In genomic region chr5:132459983-132460834, GRCh38 we compare ENCODE assay signal across 8 cellular contexts. TPM values are rescaled to one million over a fixed set of nuclear protein-coding genes. Genes with fewer than 3 reads are reported as not detected.
DNase-seq lines count a peak whose midpoint lies in the region; ATAC-seq and TF ChIP-seq lines count a peak whose summit lies in the region.

No MANE protein-coding gene starts in this region.

- no peaks in the 10 kb centered on the region for H3K36me3 ChIP-seq in hepatocyte (replicated peaks; ENCODE audit: insufficient read depth, low read depth)

- H3K27me3 ChIP-seq in hepatocyte = no peaks in the 10 kb centered on the region

- peaks cover 10 to 23% of the 10 kb centered on the region in 2 donors for H3K36me3 Mint-ChIP-seq in activated naive CD4-positive, alpha-beta T cell treated with anti-CD3 and anti-CD28 coated beads, Interleukin-2, amount 50 U/mL, for 72 hours
- H3K36me3 Mint-ChIP-seq in glutamatergic neuron (ENCODE audit: unreplicated experiment) (no peaks in the 10 kb centered on the region), type B pancreatic cell (peaks cover 3% of the 10 kb centered on the region)

- H3K27ac Mint-ChIP-seq in activated naive CD4-positive, alpha-beta T cell treated with anti-CD3 and anti-CD28 coated beads, Interleukin-2, amount 50 U/mL, for 72 hours = peak overlapping the region; percentile 6 to 85
- H3K27ac Mint-ChIP-seq in glutamatergic neuron (ENCODE audit: unreplicated experiment) (peak overlapping the region; percentile 81), type B pancreatic cell (peak overlapping the region; percentile 39)

- peaks cover 12% of the 10 kb centered on the region for H3K27me3 Mint-ChIP-seq in glutamatergic neuron (ENCODE audit: unreplicated experiment)
- no peaks in the 10 kb centered on the region for H3K27me3 Mint-ChIP-seq in type B pancreatic cell

- H3K79me2 ChIP-seq in hepatocyte = no peaks in the 10 kb centered on the region

- H3K4me3 ChIP-seq in hepatocyte = no peak overlapping the region

- H3K4me3 Mint-ChIP-seq in glutamatergic neuron (ENCODE audit: unreplicated experiment) = no peak overlapping the region
- no peak overlapping the region for H3K4me3 Mint-ChIP-seq in type B pancreatic cell

- 87% methylated on average over 8 of the region's 8 CpGs for whole genome bisulfite sequencing in hepatocyte (ENCODE audit: low lambda C conversion rate, missing lambda C conversion rate)

- H3K9me3 ChIP-seq in hepatocyte (ENCODE audit: low read depth) = no peaks in the 10 kb centered on the region

- no peak overlapping the region for H2AFZ ChIP-seq in hepatocyte

- no peaks in the 10 kb centered on the region for H4K20me1 ChIP-seq in hepatocyte (ENCODE audit: insufficient read depth, poor library complexity, severe bottlenecking)

- H3K4me1 ChIP-seq in hepatocyte (ENCODE audit: insufficient read depth) = peaks cover 49% of the 10 kb centered on the region

- H3K4me2 ChIP-seq in hepatocyte = no peak overlapping the region

- peaks cover 26% of the 10 kb centered on the region for H3K4me1 Mint-ChIP-seq in glutamatergic neuron (ENCODE audit: low read depth, unreplicated experiment)
- peaks cover 46% of the 10 kb centered on the region for H3K4me1 Mint-ChIP-seq in type B pancreatic cell (ENCODE audit: unreplicated experiment)

- peaks cover 0 to 5% of the 10 kb centered on the region in 2 donors for H3K9me3 Mint-ChIP-seq in activated naive CD4-positive, alpha-beta T cell treated with anti-CD3 and anti-CD28 coated beads, Interleukin-2, amount 50 U/mL, for 72 hours
- peaks cover 15% of the 10 kb centered on the region for H3K9me3 Mint-ChIP-seq in glutamatergic neuron (ENCODE audit: unreplicated experiment)
- no peaks in the 10 kb centered on the region for H3K9me3 Mint-ChIP-seq in type B pancreatic cell

- H3K9me2 ChIP-seq in hepatocyte (replicated peaks; ENCODE audit: insufficient read depth) = no peaks in the 10 kb centered on the region

- TF ChIP-seq CTCF in glutamatergic neuron (IDR thresholded peaks at IDR 0.05; ENCODE audit: partially characterized antibody, unreplicated experiment) (peak; percentile 14), type B pancreatic cell (conservative IDR thresholded peaks at IDR 0.05) (peak; percentile 40), hepatocyte (IDR thresholded peaks at IDR 0.05; ENCODE audit: poor library complexity) (no peak)

- no peak for DNase-seq in activated naive CD4-positive, alpha-beta T cell treated with anti-CD3 and anti-CD28 coated beads, Interleukin-2, amount 50 U/mL, for 72 hours (ENCODE audit: low spot score in 2 of 2)
- no peak for DNase-seq in activated naive CD4-positive, alpha-beta T cell treated with Interleukin-2 at 50 U/mL for 16 hours
- peak; percentile 64 to 88 for DNase-seq in SHP77 (lab: John Stamatoyannopoulos, UW)
- no peak for DNase-seq in glutamatergic neuron
- DNase-seq in type B pancreatic cell (ENCODE audit: extremely low spot score, unreplicated experiment) = no peak
- no peak for DNase-seq in hepatocyte (ENCODE audit: low spot score)

- H3K27ac ChIP-seq in hepatocyte = no peak overlapping the region

- no peak for ATAC-seq in activated naive CD4-positive, alpha-beta T cell treated with anti-CD3 and anti-CD28 coated beads, Interleukin-2, amount 50 U/mL, for 72 hours
- no peak for ATAC-seq in activated CD4-positive, CD25-positive, alpha-beta regulatory T cell treated with anti-CD3 and anti-CD28 coated beads, Interleukin-2, amount 50 U/mL, for 24 hours
- ATAC-seq in HG02678 (IDR thresholded peaks at IDR 0.05; ENCODE audit: unreplicated experiment) = no peak

RNA-seq across cellular contexts. Expression of gene IRF1, which starts 30.4 kb away (rescaled TPM):
- 100 to 1,000 TPM; 107 to 156 TPM for total RNA-seq in activated naive CD4-positive, alpha-beta T cell treated with anti-CD3 and anti-CD28 coated beads, Interleukin-2, amount 50 U/mL, for 72 hours
- total RNA-seq in glutamatergic neuron (ENCODE audit: unreplicated experiment) (2.8 TPM), type B pancreatic cell (ENCODE audit: low replicate concordance) (50.1 and 77.4 TPM in 2 replicates), hepatocyte (25.6 and 30.9 TPM in 2 replicates)
- 35.8 and 44.8 TPM in 2 replicates for polyA plus RNA-seq in hepatocyte

Comparison
In these comparisons a context has a peak if more than half of its experiments do, and no peak if none do; other contexts are left out.
1. DNase-seq: peak in SHP77 (2 of 2); none in activated naive CD4-positive, alpha-beta T cell treated with anti-CD3 and anti-CD28 coated beads, Interleukin-2, amount 50 U/mL, for 72 hours (0 of 2), activated naive CD4-positive, alpha-beta T cell treated with Interleukin-2 at 50 U/mL for 16 hours (single experiment), glutamatergic neuron (single experiment), type B pancreatic cell (single experiment) and hepatocyte (single experiment).
2. Peak in every context shown above with its lines, with median percentiles within 50 percentile points of each other: H3K27ac Mint-ChIP-seq.